In genomic region chr17:53736516-53737274, GRCh38 we compare ENCODE assay signal across 18 cellular contexts.
A peak's percentile ranks its signal among the peaks of the same experiment; 100 is the strongest.
DNase-seq lines count a peak whose midpoint lies in the region; ATAC-seq and TF ChIP-seq lines count a peak whose summit lies in the region.
"Had no signal": no experiment of that assay in that cellular context is flagged by ENCODE, and none has a peak within 500 bp of the region (broad histone marks: within the 10 kb centered on the region; RNA-seq: fewer than 3 reads in every experiment).

No MANE protein-coding gene starts in this region.

- ATAC-seq in GM18909 (IDR thresholded peaks at IDR 0.05; ENCODE audit: poor library complexity, unreplicated experiment) (no peak), HG03457 (IDR thresholded peaks at IDR 0.05; ENCODE audit: unreplicated experiment) (no peak)
- ATAC-seq: HepG2, Panc1, Right ventricle myocardium inferior had no signal

- H3K4me1 ChIP-seq in hepatocyte (ENCODE audit: insufficient read depth): no peaks in the 10 kb centered on the region
- H3K4me1 ChIP-seq: BE2C had no signal

- H3K36me3 ChIP-seq in hepatocyte (replicated peaks; ENCODE audit: insufficient read depth, low read depth) (no peaks in the 10 kb centered on the region), MG63 (no peaks in the 10 kb centered on the region)
- H3K36me3 ChIP-seq: BE2C had no signal

- H4K20me1 ChIP-seq in hepatocyte (ENCODE audit: insufficient read depth, poor library complexity, severe bottlenecking): no peaks in the 10 kb centered on the region

- H2AFZ ChIP-seq in hepatocyte: no peak overlapping the region

- H3K4me2 ChIP-seq in hepatocyte: peak overlapping the region; percentile 4

- no peak overlapping the region for H3K4me3 ChIP-seq in hepatocyte
- H3K4me3 ChIP-seq in MG63: no peak overlapping the region

- WGBS in hepatocyte (ENCODE audit: low lambda C conversion rate, missing lambda C conversion rate): 50% methylated on average over 5 of the region's 5 CpGs

- no peaks in the 10 kb centered on the region for H3K27me3 ChIP-seq in hepatocyte
- 0 out of 2 replicates have a peak, but pooled peaks cover 3% of the 10 kb centered on the region for H3K27me3 ChIP-seq in MG63
- H3K27me3 ChIP-seq: BE2C had no signal

- no peak overlapping the region for H3K27ac ChIP-seq in hepatocyte

- H3K9me3 ChIP-seq in hepatocyte (ENCODE audit: low read depth) (no peaks in the 10 kb centered on the region), MG63 (no peaks in the 10 kb centered on the region)
- H3K9me3 ChIP-seq: BE2C had no signal

- H3K9me2 ChIP-seq in hepatocyte (replicated peaks; ENCODE audit: insufficient read depth): no peaks in the 10 kb centered on the region

- no peak for TF ChIP-seq CTCF in hepatocyte (IDR thresholded peaks at IDR 0.05; ENCODE audit: poor library complexity)

- H3K79me2 ChIP-seq in hepatocyte: no peaks in the 10 kb centered on the region

- DNase-seq in NCI-H128 (lab: John Stamatoyannopoulos, UW; ENCODE audit: unreplicated experiment) (peak; percentile 36), NCI-H510A treated with DMSO at 0.1 percent for 48 hours (lab: John Stamatoyannopoulos, UW) (peak; percentile 85), hepatocyte (ENCODE audit: low spot score) (no peak), renal cortical epithelial cell (ENCODE audit: low read depth) (peak; percentile 96), MG63 (no peak)
- DNase-seq: BE2C; Calu3; CD4-positive, alpha-beta T cell; DND-41; GDM1; GOT3; NCI-H1092; NCI-H82 had no signal

Comparison
In these comparisons a context has a peak if more than half of its experiments do, and no peak if none do; other contexts are left out.
1. DNase-seq: peak in NCI-H128 (single experiment), NCI-H510A treated with DMSO at 0.1 percent for 48 hours (single experiment) and renal cortical epithelial cell (single experiment); none in hepatocyte (single experiment) and MG63 (single experiment).